In genomic region chr11:126392638-126393023, GRCh38 we compare ENCODE assay signal across 12 cellular contexts. TPM values are rescaled to one million over a fixed set of nuclear protein-coding genes. Genes with fewer than 3 reads are reported as not detected.
DNase-seq lines count a peak whose midpoint lies in the region; ATAC-seq, FAIRE-seq and TF ChIP-seq lines count a peak whose summit lies in the region.
"Had no signal": no experiment of that assay in that cellular context is flagged by ENCODE, and none has a peak within 500 bp of the region (broad histone marks: within the 10 kb centered on the region; RNA-seq: fewer than 3 reads in every experiment).

No MANE protein-coding gene starts in this region.

- H3K27me3 ChIP-seq in adrenal gland (no peaks in the 10 kb centered on the region), suprapubic skin (no peaks in the 10 kb centered on the region), upper lobe of left lung (no peaks in the 10 kb centered on the region)

- peak in 1 of 7 donors; percentile 17 for DNase-seq in adrenal gland
- peak in 1 of 2 donors; percentile 15 for DNase-seq in suprapubic skin (ENCODE audit: low spot score in 2 of 2)
- no peak for DNase-seq in NCI-H2081 (lab: John Stamatoyannopoulos, UW)
- no peak for DNase-seq in upper lobe of left lung
- no peak for DNase-seq in frontal cortex (ENCODE audit: low spot score in 2 of 2)
- DNase-seq: IMR-90 had no signal

- no peak for TF ChIP-seq POLR2A in adrenal gland (IDR thresholded peaks at IDR 0.05)
- no peak for TF ChIP-seq POLR2A in suprapubic skin (IDR thresholded peaks at IDR 0.05)
- TF ChIP-seq POLR2A in upper lobe of left lung (IDR thresholded peaks at IDR 0.05) = no peak

- peak; percentile 10 for ATAC-seq in GM21390 (IDR thresholded peaks at IDR 0.05; ENCODE audit: unreplicated experiment)
- peak; percentile 33 for ATAC-seq in HG03460 (IDR thresholded peaks at IDR 0.05; ENCODE audit: unreplicated experiment)
- no peak for ATAC-seq in upper lobe of left lung (ENCODE audit: low FRiP score in 2 of 2)
- ATAC-seq: activated naive CD4-positive, alpha-beta T cell treated with anti-CD3 and anti-CD28 coated beads, Interleukin-2, amount 50 U/mL, for 72 hours had no signal

- 27 to 50% (median 43%) methylated on average over 4 of the region's 4 CpGs for WGBS in adrenal gland, 4 donors
- 32% methylated on average over 4 of the region's 4 CpGs for WGBS in suprapubic skin
- WGBS in upper lobe of left lung, 2 donors = 40 to 45% methylated on average over 4 of the region's 4 CpGs

- FAIRE-seq in frontal cortex (lab: Jason Lieb, UNC) = no peak
- FAIRE-seq: endothelial cell of umbilical vein, H54, islet of Langerhans had no signal

- no peaks in the 10 kb centered on the region for H3K9me3 ChIP-seq in adrenal gland (replicated peaks in 1 of 3)
- H3K9me3 ChIP-seq in suprapubic skin = no peaks in the 10 kb centered on the region
- no peaks in the 10 kb centered on the region for H3K9me3 ChIP-seq in upper lobe of left lung

- H3K4me3 ChIP-seq in adrenal gland (no peak overlapping the region), suprapubic skin (no peak overlapping the region), upper lobe of left lung (no peak overlapping the region)

- TF ChIP-seq CTCF in adrenal gland (IDR thresholded peaks at IDR 0.05) (no peak), suprapubic skin (IDR thresholded peaks at IDR 0.05) (no peak), upper lobe of left lung (IDR thresholded peaks at IDR 0.05) (no peak)

- H3K27ac ChIP-seq in adrenal gland (peak overlapping the region in 3 of 5 donors; percentile 78 to 91 (median 87)), suprapubic skin (peak overlapping the region; percentile 45), upper lobe of left lung (no peak overlapping the region)

- intact Hi-C loops in adrenal gland (cut with DNase I) = no loop called here

- no peak for TF ChIP-seq EP300 in suprapubic skin (IDR thresholded peaks at IDR 0.05)
- no peak for TF ChIP-seq EP300 in upper lobe of left lung (IDR thresholded peaks at IDR 0.05)

- H3K4me1 ChIP-seq in adrenal gland (replicated peaks in 1 of 2) (peaks cover 33 to 47% of the 10 kb centered on the region in 2 donors), suprapubic skin (peaks cover 49% of the 10 kb centered on the region), upper lobe of left lung (peaks cover 0 to 16% (median 5%) of the 10 kb centered on the region in 4 donors)

- H3K36me3 ChIP-seq in adrenal gland (replicated peaks in 1 of 2) = no peaks in the 10 kb centered on the region
- no peaks in the 10 kb centered on the region for H3K36me3 ChIP-seq in suprapubic skin
- H3K36me3 ChIP-seq in upper lobe of left lung = no peaks in the 10 kb centered on the region

RNA-seq across cellular contexts. Expression of gene ST3GAL4, which starts 37.1 kb away (rescaled TPM):
- 100 to 1,000 TPM; 119 to 359 (median 144) TPM for total RNA-seq in adrenal gland
- polyA plus RNA-seq in adrenal gland = 100 to 1,000 TPM; 210 to 265 (median 254) TPM
- 10 to 100 TPM; 23.6 to 30.9 (median 26.9) TPM for total RNA-seq in suprapubic skin
- 10 to 100 TPM; 20.6 to 47.9 (median 34.0) TPM for total RNA-seq in upper lobe of left lung
- 15.9 TPM for total RNA-seq in frontal cortex

Comparison
In these comparisons a context has a peak if more than half of its experiments do, and no peak if none do; other contexts are left out.
1. ATAC-seq: peak in GM21390 (single experiment) and HG03460 (single experiment); none in upper lobe of left lung (0 of 2).
2. H3K27ac ChIP-seq: peak in adrenal gland (3 of 5) and suprapubic skin (single experiment); none in upper lobe of left lung (0 of 4).